19 cellular contexts compared by ENCODE assay signal in the genomic region with DNA sequence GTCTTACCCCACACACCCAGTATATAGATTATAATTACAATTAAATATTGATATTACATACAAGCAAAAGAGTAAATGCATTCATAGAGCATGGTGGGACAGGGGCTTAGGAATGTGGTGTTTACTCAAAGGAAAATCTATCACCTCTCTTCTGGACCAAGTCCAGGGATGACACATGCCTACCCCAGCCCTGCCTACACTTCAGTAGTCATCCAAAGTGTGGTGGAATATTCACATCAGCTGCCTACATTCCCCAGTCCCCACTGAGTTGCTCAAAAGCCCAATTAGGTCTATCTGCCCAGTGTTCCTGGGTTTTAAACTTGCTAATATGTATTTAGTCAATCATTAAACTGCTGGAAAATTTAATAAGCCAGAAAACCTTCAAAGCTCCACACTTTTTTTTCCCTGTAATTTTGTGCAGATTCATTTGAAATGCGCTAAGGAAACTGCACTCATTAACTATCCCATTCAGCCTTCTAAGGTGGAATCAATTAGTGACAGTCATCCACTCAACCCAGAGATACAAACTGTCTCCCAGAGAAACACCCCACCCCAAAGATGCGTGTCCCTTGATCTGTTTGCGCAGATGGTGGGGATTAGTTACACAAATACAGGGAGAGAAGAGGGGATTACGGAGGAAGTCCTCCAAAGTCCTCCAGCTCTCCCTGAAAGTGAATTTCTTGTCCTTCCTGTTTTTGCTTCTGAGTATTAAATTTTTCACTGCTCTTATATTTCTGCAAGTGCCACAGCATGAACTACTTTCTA.
A peak's percentile ranks its signal among the peaks of the same experiment; 100 is the strongest.
DNase-seq lines count a peak whose midpoint lies in the region; TF ChIP-seq lines count a peak whose summit lies in the region.
"Had no signal": no experiment of that assay in that cellular context is flagged by ENCODE, and none has a peak within 500 bp of the region (broad histone marks: within the 10 kb centered on the region; RNA-seq: fewer than 3 reads in every experiment).

No MANE protein-coding gene starts in this region.

- intact Hi-C loops in esophagus squamous epithelium (cut with DNase I) = no loop called here

- no peak for TF ChIP-seq RAD21 in SK-N-SH (IDR thresholded peaks at IDR 0.05; ENCODE audit: low read length)

- peak; percentile 30 for DNase-seq in MV-4-11 (lab: John Stamatoyannopoulos, UW)
- peak; percentile 89 for DNase-seq in SHP77 treated with DMSO at 0.1 percent for 48 hours (lab: John Stamatoyannopoulos, UW)
- DNase-seq in fibroblast of pulmonary artery (ENCODE audit: low read depth) = peak; percentile 9
- no peak for DNase-seq in type B pancreatic cell (ENCODE audit: extremely low spot score, unreplicated experiment)
- DNase-seq in esophagus squamous epithelium (lab: John Stamatoyannopoulos, UW) = no peak
- no peak for DNase-seq in foreskin melanocyte
- no peak for DNase-seq in SK-N-SH
- DNase-seq: activated B cell treated with CpG ODN at 0.5 μM for 24 hours; activated gamma-delta T cell treated with Interleukin-2 at 50 U/mL for 16 hours; body of pancreas; CD4-positive, CD25-positive, alpha-beta regulatory T cell; effector CD4-positive, alpha-beta T cell; GOT3; islet precursor cell; NCI-H1436; psoas muscle; stimulated activated CD4-positive, alpha-beta T cell treated with anti-CD3 and anti-CD28 coated beads, Interleukin-4, amount 100 ng/mL, for 24 hours; uterus had no signal

- H3K4me3 ChIP-seq in fibroblast of pulmonary artery (replicated peaks; ENCODE audit: low read depth, low read length) (no peak overlapping the region), esophagus squamous epithelium (no peak overlapping the region), SK-N-SH (ENCODE audit: low read depth in 2 of 2, low read length in 1 of 2) (no peak overlapping the region)
- H3K4me3 ChIP-seq: body of pancreas, psoas muscle, uterus had no signal

- H3K36me3 ChIP-seq in esophagus squamous epithelium = no peaks in the 10 kb centered on the region
- H3K36me3 ChIP-seq in SK-N-SH (replicated peaks in 1 of 2; ENCODE audit: control insufficient read depth in 1 of 2, insufficient read depth in 2 of 2, low read length in 1 of 2) = no peaks in the 10 kb centered on the region
- H3K36me3 ChIP-seq: uterus had no signal

- no peak overlapping the region for H2AFZ ChIP-seq in SK-N-SH (ENCODE audit: low read depth)

- no peak for TF ChIP-seq POLR2A in esophagus squamous epithelium (IDR thresholded peaks at IDR 0.05)

- no peak overlapping the region for H3K4me2 ChIP-seq in SK-N-SH

- peaks cover 13% of the 10 kb centered on the region for H3K4me1 Mint-ChIP-seq in type B pancreatic cell (ENCODE audit: unreplicated experiment)
- H3K4me1 Mint-ChIP-seq: activated B cell treated with CpG ODN at 0.5 μM for 24 hours; CD4-positive, CD25-positive, alpha-beta regulatory T cell; stimulated activated memory B cell treated with anti-CD40 and anti-IgM and Interleukin-4, amounts not matched to agents 10 μg/mL and 1 μg/mL and 100 μg/mL, for 72 hours had no signal

- H3K27me3 ChIP-seq in esophagus squamous epithelium (no peaks in the 10 kb centered on the region), SK-N-SH (ENCODE audit: insufficient read depth) (no peaks in the 10 kb centered on the region)
- H3K27me3 ChIP-seq: body of pancreas, uterus had no signal

- H3K9ac ChIP-seq in SK-N-SH = no peak overlapping the region

- no peaks in the 10 kb centered on the region for H3K36me3 Mint-ChIP-seq in type B pancreatic cell
- H3K36me3 Mint-ChIP-seq: CD4-positive, CD25-positive, alpha-beta regulatory T cell; stimulated activated memory B cell treated with anti-CD40 and anti-IgM and Interleukin-4, amounts not matched to agents 10 μg/mL and 1 μg/mL and 100 μg/mL, for 72 hours had no signal

- 28 to 38% methylated on average over 4 of the region's 4 CpGs for WGBS in esophagus squamous epithelium, 2 donors
- WGBS in SK-N-SH (ENCODE audit: low lambda C conversion rate) = 63% methylated on average over 4 of the region's 4 CpGs

- POLR2A ChIA-PET in SK-N-SH (lab: Yijun Ruan, JAX) = no interaction called here

- TF ChIP-seq CTCF in fibroblast of pulmonary artery (IDR thresholded peaks at IDR 0.05; ENCODE audit: low read length, missing control alignments) = no peak
- no peak for TF ChIP-seq CTCF in type B pancreatic cell (conservative IDR thresholded peaks at IDR 0.05)
- no peak for TF ChIP-seq CTCF in esophagus squamous epithelium (IDR thresholded peaks at IDR 0.05)
- no peak for TF ChIP-seq CTCF in SK-N-SH (IDR thresholded peaks at IDR 0.05)

- TF ChIP-seq EP300 in SK-N-SH (IDR thresholded peaks at IDR 0.05; ENCODE audit: borderline replicate concordance in 1 of 2, low read depth in 1 of 2, low read length in 1 of 2) = no peak

- no peaks in the 10 kb centered on the region for H3K9me2 ChIP-seq in SK-N-SH

- no peaks in the 10 kb centered on the region for H3K9me3 Mint-ChIP-seq in type B pancreatic cell
- H3K9me3 Mint-ChIP-seq: activated B cell treated with CpG ODN at 0.5 μM for 24 hours; stimulated activated memory B cell treated with anti-CD40 and anti-IgM and Interleukin-4, amounts not matched to agents 10 μg/mL and 1 μg/mL and 100 μg/mL, for 72 hours had no signal

- peak overlapping the region; percentile 26 for H3K4me3 Mint-ChIP-seq in type B pancreatic cell
- H3K4me3 Mint-ChIP-seq: activated B cell treated with CpG ODN at 0.5 μM for 24 hours; CD4-positive, CD25-positive, alpha-beta regulatory T cell; stimulated activated memory B cell treated with anti-CD40 and anti-IgM and Interleukin-4, amounts not matched to agents 10 μg/mL and 1 μg/mL and 100 μg/mL, for 72 hours had no signal

- H3K27ac Mint-ChIP-seq in type B pancreatic cell = no peak overlapping the region
- H3K27ac Mint-ChIP-seq: activated B cell treated with CpG ODN at 0.5 μM for 24 hours; CD4-positive, CD25-positive, alpha-beta regulatory T cell; stimulated activated memory B cell treated with anti-CD40 and anti-IgM and Interleukin-4, amounts not matched to agents 10 μg/mL and 1 μg/mL and 100 μg/mL, for 72 hours had no signal

- no peaks in the 10 kb centered on the region for H3K9me3 ChIP-seq in esophagus squamous epithelium
- H3K9me3 ChIP-seq in SK-N-SH = no peaks in the 10 kb centered on the region
- H3K9me3 ChIP-seq: body of pancreas, psoas muscle, uterus had no signal

- H3K27ac ChIP-seq in esophagus squamous epithelium = no peak overlapping the region
- H3K27ac ChIP-seq in SK-N-SH (ENCODE audit: low read depth in 2 of 2, low read length in 1 of 2) = no peak overlapping the region
- H3K27ac ChIP-seq: body of pancreas, psoas muscle, uterus had no signal

- no peaks in the 10 kb centered on the region for H4K20me1 ChIP-seq in SK-N-SH (ENCODE audit: insufficient read depth)

- no peaks in the 10 kb centered on the region for H3F3A ChIP-seq in SK-N-SH (replicated peaks; ENCODE audit: insufficient read depth)

- no peaks in the 10 kb centered on the region for H3K79me2 ChIP-seq in SK-N-SH (ENCODE audit: insufficient read depth)

- no peaks in the 10 kb centered on the region for H3K27me3 Mint-ChIP-seq in type B pancreatic cell
- H3K27me3 Mint-ChIP-seq: stimulated activated memory B cell treated with anti-CD40 and anti-IgM and Interleukin-4, amounts not matched to agents 10 μg/mL and 1 μg/mL and 100 μg/mL, for 72 hours had no signal

- peaks cover 0 to 7% (median 0%) of the 10 kb centered on the region in 3 donors for H3K4me1 ChIP-seq in esophagus squamous epithelium
- H3K4me1 ChIP-seq in SK-N-SH (ENCODE audit: control insufficient read depth in 1 of 2, insufficient read depth in 2 of 2, low read depth in 1 of 2, low read length in 1 of 2) = peaks cover 0 to 3% of the 10 kb centered on the region in 2 experiments; a peak in 1 of 4 replicates
- H3K4me1 ChIP-seq: body of pancreas, psoas muscle, uterus had no signal

- CTCF ChIA-PET in SK-N-SH (lab: Yijun Ruan, JAX) = no interaction called here

TF ChIP-seq in SK-N-SH, 30 proteins besides CTCF, POLR2A, EP300 and RAD21 (continues in another document):
- TF ChIP-seq, protein P1, sequence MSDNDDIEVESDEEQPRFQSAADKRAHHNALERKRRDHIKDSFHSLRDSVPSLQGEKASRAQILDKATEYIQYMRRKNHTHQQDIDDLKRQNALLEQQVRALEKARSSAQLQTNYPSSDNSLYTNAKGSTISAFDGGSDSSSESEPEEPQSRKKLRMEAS (IDR thresholded peaks at IDR 0.05; ENCODE audit: low read depth) = no peak
- no peak for TF ChIP-seq TCF12 (IDR thresholded peaks at IDR 0.05)
- TF ChIP-seq GATA2 (CRISPR knock-in tag; IDR thresholded peaks at IDR 0.05) = no peak
- TF ChIP-seq CHD2 (IDR thresholded peaks at IDR 0.05; ENCODE audit: low read length, partially characterized antibody) = no peak
- TF ChIP-seq MEF2A (IDR thresholded peaks at IDR 0.05; ENCODE audit: borderline replicate concordance, low read depth) = no peak
- TF ChIP-seq, protein P2, sequence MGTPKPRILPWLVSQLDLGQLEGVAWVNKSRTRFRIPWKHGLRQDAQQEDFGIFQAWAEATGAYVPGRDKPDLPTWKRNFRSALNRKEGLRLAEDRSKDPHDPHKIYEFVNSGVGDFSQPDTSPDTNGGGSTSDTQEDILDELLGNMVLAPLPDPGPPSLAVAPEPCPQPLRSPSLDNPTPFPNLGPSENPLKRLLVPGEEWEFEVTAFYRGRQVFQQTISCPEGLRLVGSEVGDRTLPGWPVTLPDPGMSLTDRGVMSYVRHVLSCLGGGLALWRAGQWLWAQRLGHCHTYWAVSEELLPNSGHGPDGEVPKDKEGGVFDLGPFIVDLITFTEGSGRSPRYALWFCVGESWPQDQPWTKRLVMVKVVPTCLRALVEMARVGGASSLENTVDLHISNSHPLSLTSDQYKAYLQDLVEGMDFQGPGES (IDR thresholded peaks at IDR 0.05; ENCODE audit: low read depth, low read length) = no peak
- TF ChIP-seq GABPA (IDR thresholded peaks at IDR 0.05; ENCODE audit: low read depth) = no peak
- TF ChIP-seq FOXM1 (IDR thresholded peaks at IDR 0.05; ENCODE audit: low read depth) = no peak
- no peak for TF ChIP-seq JUND (IDR thresholded peaks at IDR 0.05)

Comparison
In these comparisons a context has a peak if more than half of its experiments do, and no peak if none do; other contexts are left out.
1. DNase-seq: peak in MV-4-11 (single experiment), SHP77 treated with DMSO at 0.1 percent for 48 hours (single experiment) and fibroblast of pulmonary artery (single experiment); none in type B pancreatic cell (single experiment), esophagus squamous epithelium (single experiment), foreskin melanocyte (single experiment) and SK-N-SH (single experiment).